In genomic region chr16:15741207-15741871, GRCh38 we compare ENCODE assay signal across 20 cellular contexts.
"Had no signal": no experiment of that assay in that cellular context is flagged by ENCODE, and none has a peak within 500 bp of the region (broad histone marks: within the 10 kb centered on the region; RNA-seq: fewer than 3 reads in every experiment).

No MANE protein-coding gene starts in this region.

- H3K4me1 Mint-ChIP-seq: activated naive CD4-positive, alpha-beta T cell treated with anti-CD3 and anti-CD28 coated beads, Interleukin-2, amount 50 U/mL, for 24 hours; central memory CD8-positive, alpha-beta T cell; stimulated activated memory B cell treated with anti-CD40 and anti-IgM and Interleukin-4, amounts not matched to agents 10 μg/mL and 1 μg/mL and 100 μg/mL, for 72 hours had no signal

- H3K4me3 ChIP-seq: breast epithelium, left ventricle myocardium inferior, pancreas, psoas muscle, right atrium auricular region, stomach, transverse colon had no signal

- H3K4me3 Mint-ChIP-seq: activated CD4-positive, alpha-beta memory T cell treated with anti-CD3 and anti-CD28 coated beads, Interleukin-2, amount 10 ng/mL, durations not matched to agents 7 days and 5 days; activated CD4-positive, alpha-beta T cell treated with anti-CD3 and anti-CD28 coated beads, Interleukin-2, amount 10 ng/mL, durations not matched to agents 24 days and 14 days; activated naive CD4-positive, alpha-beta T cell treated with anti-CD3 and anti-CD28 coated beads, Interleukin-2, amount 50 U/mL, for 24 hours; activated T-helper 1 cell treated with anti-CD3 and anti-CD28 coated beads, Interleukin-12 subunit alpha, Interleukin-12 subunit beta, Interleukin-2, Interleukin-4 antibody, amounts not matched to agents 30 ng/mL and 10 ng/mL and 1 ng/mL, durations not matched to agents 14 hours and 24 hours and 36 hours; central memory CD8-positive, alpha-beta T cell; natural killer cell treated with Interleukin-12 subunit alpha and Interleukin-12 subunit beta and Interleukin-15 and Interleukin-18, amount 100 ng/mL, for 72 hours; stimulated activated memory B cell treated with anti-CD40 and anti-IgM and Interleukin-4, amounts not matched to agents 10 μg/mL and 1 μg/mL and 100 μg/mL, for 72 hours had no signal

- H3K27ac ChIP-seq: breast epithelium, left ventricle myocardium inferior, pancreas, psoas muscle, right atrium auricular region, stomach, transverse colon had no signal

- DNase-seq: activated CD4-positive, alpha-beta memory T cell treated with anti-CD3 and anti-CD28 coated beads, Interleukin-2, amount 10 ng/mL, durations not matched to agents 7 days and 5 days; activated CD4-positive, alpha-beta T cell treated with anti-CD3 and anti-CD28 coated beads, Interleukin-2, amount 10 ng/mL, durations not matched to agents 24 days and 14 days; activated gamma-delta T cell; amniotic stem cell; effector memory CD4-positive, alpha-beta T cell; foreskin melanocyte; hippocampal formation; kidney glomerular epithelial cell; left ventricle myocardium inferior; psoas muscle; stomach; transverse colon had no signal

- H3K27ac Mint-ChIP-seq: activated CD4-positive, alpha-beta memory T cell treated with anti-CD3 and anti-CD28 coated beads, Interleukin-2, amount 10 ng/mL, durations not matched to agents 7 days and 5 days; activated CD4-positive, alpha-beta T cell treated with anti-CD3 and anti-CD28 coated beads, Interleukin-2, amount 10 ng/mL, durations not matched to agents 24 days and 14 days; activated naive CD4-positive, alpha-beta T cell treated with anti-CD3 and anti-CD28 coated beads, Interleukin-2, amount 50 U/mL, for 24 hours; activated T-helper 1 cell treated with anti-CD3 and anti-CD28 coated beads, Interleukin-12 subunit alpha, Interleukin-12 subunit beta, Interleukin-2, Interleukin-4 antibody, amounts not matched to agents 30 ng/mL and 10 ng/mL and 1 ng/mL, durations not matched to agents 14 hours and 24 hours and 36 hours; natural killer cell treated with Interleukin-12 subunit alpha and Interleukin-12 subunit beta and Interleukin-15 and Interleukin-18, amount 100 ng/mL, for 72 hours; stimulated activated memory B cell treated with anti-CD40 and anti-IgM and Interleukin-4, amounts not matched to agents 10 μg/mL and 1 μg/mL and 100 μg/mL, for 72 hours had no signal

- ATAC-seq: natural killer cell treated with Interleukin-12 subunit alpha and Interleukin-12 subunit beta and Interleukin-15 and Interleukin-18, amount 100 ng/mL, for 72 hours; pancreas; psoas muscle; stimulated activated memory B cell treated with anti-CD40 and anti-IgM and Interleukin-4, amounts not matched to agents 10 μg/mL and 1 μg/mL and 100 μg/mL, for 72 hours had no signal

- H3K9me3 ChIP-seq: pancreas, psoas muscle, transverse colon had no signal

- H3K36me3 ChIP-seq: breast epithelium, pancreas had no signal

- H3K4me1 ChIP-seq: breast epithelium, left ventricle myocardium inferior, pancreas, psoas muscle, right atrium auricular region had no signal

- H3K27me3 Mint-ChIP-seq: activated CD4-positive, alpha-beta memory T cell treated with anti-CD3 and anti-CD28 coated beads, Interleukin-2, amount 10 ng/mL, durations not matched to agents 7 days and 5 days; activated CD4-positive, alpha-beta T cell treated with anti-CD3 and anti-CD28 coated beads, Interleukin-2, amount 10 ng/mL, durations not matched to agents 24 days and 14 days; activated naive CD4-positive, alpha-beta T cell treated with anti-CD3 and anti-CD28 coated beads, Interleukin-2, amount 50 U/mL, for 24 hours; central memory CD8-positive, alpha-beta T cell; natural killer cell treated with Interleukin-12 subunit alpha and Interleukin-12 subunit beta and Interleukin-15 and Interleukin-18, amount 100 ng/mL, for 72 hours; stimulated activated memory B cell treated with anti-CD40 and anti-IgM and Interleukin-4, amounts not matched to agents 10 μg/mL and 1 μg/mL and 100 μg/mL, for 72 hours had no signal

- H3K9me3 Mint-ChIP-seq: activated CD4-positive, alpha-beta memory T cell treated with anti-CD3 and anti-CD28 coated beads, Interleukin-2, amount 10 ng/mL, durations not matched to agents 7 days and 5 days; activated CD4-positive, alpha-beta T cell treated with anti-CD3 and anti-CD28 coated beads, Interleukin-2, amount 10 ng/mL, durations not matched to agents 24 days and 14 days; activated T-helper 1 cell treated with anti-CD3 and anti-CD28 coated beads, Interleukin-12 subunit alpha, Interleukin-12 subunit beta, Interleukin-2, Interleukin-4 antibody, amounts not matched to agents 30 ng/mL and 10 ng/mL and 1 ng/mL, durations not matched to agents 14 hours and 24 hours and 36 hours; natural killer cell treated with Interleukin-12 subunit alpha and Interleukin-12 subunit beta and Interleukin-15 and Interleukin-18, amount 100 ng/mL, for 72 hours; stimulated activated memory B cell treated with anti-CD40 and anti-IgM and Interleukin-4, amounts not matched to agents 10 μg/mL and 1 μg/mL and 100 μg/mL, for 72 hours had no signal

- H3K27me3 ChIP-seq: breast epithelium, pancreas, right atrium auricular region, stomach, transverse colon had no signal
